2 cellular contexts compared by ENCODE assay signal in genomic region chr3:170534232-170534631, GRCh38.
TF ChIP-seq lines count a peak whose summit lies in the region.

No MANE protein-coding gene starts in this region.

TF ChIP-seq in K562, 482 proteins besides CTCF, POLR2A, EP300 and RAD21:
- TF ChIP-seq HNRNPUL1 (IDR thresholded peaks at IDR 0.05; ENCODE audit: low read length) = no peak
- no peak for TF ChIP-seq FOXA3 (CRISPR knock-in tag; conservative IDR thresholded peaks at IDR 0.05 in 1 of 2, IDR thresholded peaks at IDR 0.05 in 1 of 2)
- peak; percentile 55; the same call in 1 of the 2 replicates for TF ChIP-seq L3MBTL2 (IDR thresholded peaks at IDR 0.05)
- TF ChIP-seq ELF4 (CRISPR knock-in tag; IDR thresholded peaks at IDR 0.05) = no peak
- no peak for TF ChIP-seq ZNF740 (CRISPR knock-in tag; IDR thresholded peaks at IDR 0.05)
- no peak for TF ChIP-seq ZNF740 (tag; IDR thresholded peaks at IDR 0.05)
- TF ChIP-seq ZNF217 (CRISPR knock-in tag; IDR thresholded peaks at IDR 0.05) = no peak
TF ChIP-seq in K562: peak in this region for 1.

TF ChIP-seq in WTC11, 78 proteins besides CTCF, POLR2A, EP300 and RAD21:
- TF ChIP-seq ATF6 (CRISPR knock-in tag; IDR thresholded peaks at IDR 0.05) = no peak
- no peak for TF ChIP-seq PRDM15 (CRISPR knock-in tag; IDR thresholded peaks at IDR 0.05)
TF ChIP-seq in WTC11: peak in this region for 0.
